In genomic region chr10:71442859-71443570, GRCh38 we compare ENCODE assay signal across 24 cellular contexts. TPM values are rescaled to one million over a fixed set of nuclear protein-coding genes. Genes with fewer than 3 reads are reported as not detected.
A peak's percentile ranks its signal among the peaks of the same experiment; 100 is the strongest.
DNase-seq lines count a peak whose midpoint lies in the region; ATAC-seq, FAIRE-seq and TF ChIP-seq lines count a peak whose summit lies in the region.
"Had no signal": no experiment of that assay in that cellular context is flagged by ENCODE, and none has a peak within 500 bp of the region (broad histone marks: within the 10 kb centered on the region; RNA-seq: fewer than 3 reads in every experiment).

No MANE protein-coding gene starts in this region.

- H3K4me3 Mint-ChIP-seq in brain = no peak overlapping the region
- no peak overlapping the region for H3K4me3 Mint-ChIP-seq in neural progenitor cell
- H3K4me3 Mint-ChIP-seq: CD14-positive monocyte; CD4-positive, alpha-beta T cell; CD8-positive, alpha-beta memory T cell; H9 had no signal

- H3K36me3 Mint-ChIP-seq in brain = no peaks in the 10 kb centered on the region
- H3K36me3 Mint-ChIP-seq in neural progenitor cell = no peaks in the 10 kb centered on the region
- H3K36me3 Mint-ChIP-seq: CD14-positive monocyte; CD8-positive, alpha-beta memory T cell had no signal

- no peaks in the 10 kb centered on the region for H4K20me1 ChIP-seq in neural progenitor cell (ENCODE audit: low read depth)
- H4K20me1 ChIP-seq: BLaER1 treated with 17β-estradiol and CSF1 and Interleukin-3, amounts not matched to agents 10 nM and 100 nM had no signal

- DNase-seq in H7 (peak; percentile 40), neural progenitor cell (ENCODE audit: low spot score) (no peak), pancreas (no peak), iPS-NIHi11 (ENCODE audit: low spot score) (no peak)
- DNase-seq: 8988T; ACHN; AML-193; BE2C; CD4-positive, alpha-beta T cell; CD8-positive, alpha-beta memory T cell; DMS 273 treated with DMSO at 0.1 percent for 48 hours; DMS79; EL; GDM1; GOT3 had no signal

- H3K36me3 ChIP-seq in H7 (replicated peaks; ENCODE audit: control insufficient read depth, insufficient read depth, low read length) (no peaks in the 10 kb centered on the region), neural progenitor cell (no peaks in the 10 kb centered on the region), pancreas (no peaks in the 10 kb centered on the region)
- H3K36me3 ChIP-seq: BE2C; BLaER1 treated with 17β-estradiol and CSF1 and Interleukin-3, amounts not matched to agents 10 nM and 100 nM had no signal

- TF ChIP-seq CTCF in brain (conservative IDR thresholded peaks at IDR 0.05) (no peak), neural progenitor cell (IDR thresholded peaks at IDR 0.05) (no peak), pancreas (IDR thresholded peaks at IDR 0.05) (no peak)

- H3K9ac ChIP-seq in neural progenitor cell = no peak overlapping the region
- H3K9ac ChIP-seq: BLaER1 treated with 17β-estradiol and CSF1 and Interleukin-3, amounts not matched to agents 10 nM and 100 nM had no signal

- peak overlapping the region in 3 of 5 experiments; percentile 24 to 64 (median 49) for H3K27ac Mint-ChIP-seq in brain
- H3K27ac Mint-ChIP-seq in neural progenitor cell = peak overlapping the region; percentile 33
- H3K27ac Mint-ChIP-seq: CD4-positive, alpha-beta T cell had no signal

- peaks cover 43% of the 10 kb centered on the region for H3K4me1 Mint-ChIP-seq in brain
- H3K4me1 Mint-ChIP-seq in neural progenitor cell = peaks cover 25% of the 10 kb centered on the region
- H3K4me1 Mint-ChIP-seq: CD14-positive monocyte; CD8-positive, alpha-beta memory T cell had no signal

- no peak overlapping the region for H3K4me2 ChIP-seq in neural progenitor cell
- H3K4me2 ChIP-seq: A549; BLaER1 treated with 17β-estradiol and CSF1 and Interleukin-3, amounts not matched to agents 10 nM and 100 nM had no signal

- 79 to 87% methylated on average over 15 of the region's 15 CpGs for WGBS in pancreas, 2 donors

- no peaks in the 10 kb centered on the region for H3F3A ChIP-seq in neural progenitor cell (ENCODE audit: low read depth)

- no peak overlapping the region for H2AFZ ChIP-seq in neural progenitor cell (replicated peaks)

- H3K79me2 ChIP-seq in neural progenitor cell (ENCODE audit: low read depth) = no peaks in the 10 kb centered on the region

- no peak for FAIRE-seq in pancreas (lab: Jason Lieb, UNC)
- FAIRE-seq: A549, D721Med, GM12878 had no signal

- H3K27ac ChIP-seq in neural progenitor cell (no peak overlapping the region), pancreas (no peak overlapping the region)
- H3K27ac ChIP-seq: A549 had no signal

- H3K9me3 ChIP-seq in neural progenitor cell (ENCODE audit: low read depth) (no peaks in the 10 kb centered on the region), pancreas (no peaks in the 10 kb centered on the region)
- H3K9me3 ChIP-seq: A549; BE2C; BLaER1 treated with 17β-estradiol and CSF1 and Interleukin-3, amounts not matched to agents 10 nM and 100 nM had no signal

- H3K4me1 ChIP-seq in neural progenitor cell (peaks cover 9% of the 10 kb centered on the region), pancreas (no peaks in the 10 kb centered on the region)
- H3K4me1 ChIP-seq: A549, BE2C had no signal

- no peaks in the 10 kb centered on the region for H3K27me3 Mint-ChIP-seq in brain
- H3K27me3 Mint-ChIP-seq in neural progenitor cell (ENCODE audit: insufficient read depth, low read depth) = peaks cover 20% of the 10 kb centered on the region
- H3K27me3 Mint-ChIP-seq: CD4-positive, alpha-beta T cell; CD8-positive, alpha-beta memory T cell had no signal

- H3K4me3 ChIP-seq in H7 (ENCODE audit: insufficient read depth, low read depth, low read length) (no peak overlapping the region), neural progenitor cell (no peak overlapping the region), pancreas (no peak overlapping the region)
- H3K4me3 ChIP-seq: A549; BLaER1 treated with 17β-estradiol and CSF1 and Interleukin-3, amounts not matched to agents 10 nM and 100 nM; GM12878 had no signal

- intact Hi-C loops in pancreas (cut with DNase I) = no loop called here

- H3K9me3 Mint-ChIP-seq in brain = peaks cover 0 to 3% (median 0%) of the 10 kb centered on the region in 5 experiments
- no peaks in the 10 kb centered on the region for H3K9me3 Mint-ChIP-seq in neural progenitor cell
- H3K9me3 Mint-ChIP-seq: CD4-positive, alpha-beta T cell; CD8-positive, alpha-beta memory T cell; H9 had no signal

- H3K27me3 ChIP-seq in H7 (ENCODE audit: control insufficient read depth, insufficient read depth, low read length) (no peaks in the 10 kb centered on the region), neural progenitor cell (no peaks in the 10 kb centered on the region), pancreas (no peaks in the 10 kb centered on the region)
- H3K27me3 ChIP-seq: BE2C; BLaER1 treated with 17β-estradiol and CSF1 and Interleukin-3, amounts not matched to agents 10 nM and 100 nM had no signal

- no peak for ATAC-seq in pancreas
- no peak for ATAC-seq in GM21515 (IDR thresholded peaks at IDR 0.05; ENCODE audit: unreplicated experiment)
- ATAC-seq: A549, GM12878, HCT116 had no signal

RNA-seq across cellular contexts. Expression of gene CDH23, which starts 46.3 kb away (rescaled TPM):
- total RNA-seq in H7 (2014; rRNA removed; shearing (Covaris generic)) = 4.5 and 4.7 TPM in 2 replicates
- 5.9 TPM for polyA plus RNA-seq in brain (ENCODE audit: insufficient read depth, low read depth, low replicate concordance)
- total RNA-seq in neural progenitor cell (ENCODE audit: low replicate concordance) = 5.9 and 10.3 TPM in 2 replicates
- 10 to 100 TPM in 2 of 6 donors, 1 to 10 TPM in 4; 3.4 to 18.7 (median 8.4) TPM for total RNA-seq in pancreas
- polyA plus RNA-seq in pancreas = 10 to 100 TPM; 19.5 to 64.6 TPM
